Comparison of ENCODE assay signal across 17 cellular contexts in genomic region chr7:131941291-131941690, GRCh38.
A peak's percentile ranks its signal among the peaks of the same experiment; 100 is the strongest.
DNase-seq lines count a peak whose midpoint lies in the region; ATAC-seq and TF ChIP-seq lines count a peak whose summit lies in the region.
"Had no signal": no experiment of that assay in that cellular context is flagged by ENCODE, and none has a peak within 500 bp of the region (broad histone marks: within the 10 kb centered on the region; RNA-seq: fewer than 3 reads in every experiment).

No MANE protein-coding gene starts in this region.

- no peak for TF ChIP-seq CTCF in osteocyte (IDR thresholded peaks at IDR 0.05)
- TF ChIP-seq CTCF in body of pancreas (IDR thresholded peaks at IDR 0.05): no peak

- no peak overlapping the region for H3K9ac ChIP-seq in Karpas-422 (ENCODE audit: low read length)
- H3K9ac ChIP-seq: BLaER1 treated with 17β-estradiol and CSF1 and Interleukin-3, amounts not matched to agents 10 nM and 100 nM had no signal

- H3K9me3 Mint-ChIP-seq in osteocyte (ENCODE audit: unreplicated experiment): peaks cover 7% of the 10 kb centered on the region
- H3K9me3 Mint-ChIP-seq: CD8-positive, alpha-beta T cell had no signal

- WGBS in body of pancreas, 2 donors: 13 to 45% methylated on average over 1 of the region's 1 CpG

- peaks cover 7% of the 10 kb centered on the region for H3K4me1 Mint-ChIP-seq in osteocyte (ENCODE audit: unreplicated experiment)
- H3K4me1 Mint-ChIP-seq: B cell had no signal

- H3K9me3 ChIP-seq in Karpas-422 (ENCODE audit: low read length): no peaks in the 10 kb centered on the region
- H3K9me3 ChIP-seq in body of pancreas: no peaks in the 10 kb centered on the region
- H3K9me3 ChIP-seq: Caco-2 had no signal

- H2AFZ ChIP-seq in Karpas-422 (ENCODE audit: low read length): no peak overlapping the region

- no peak overlapping the region for H3K27ac Mint-ChIP-seq in osteocyte (ENCODE audit: unreplicated experiment)
- H3K27ac Mint-ChIP-seq: B cell; CD4-positive, alpha-beta T cell; CD8-positive, alpha-beta T cell had no signal

- no peak overlapping the region for H3K4me2 ChIP-seq in Karpas-422 (ENCODE audit: low read depth, low read length, poor library complexity, severe bottlenecking)
- H3K4me2 ChIP-seq: A549; BLaER1 treated with 17β-estradiol and CSF1 and Interleukin-3, amounts not matched to agents 10 nM and 100 nM had no signal

- H3K4me1 ChIP-seq in Karpas-422 (ENCODE audit: low read length) (no peaks in the 10 kb centered on the region), body of pancreas (peaks cover 8% of the 10 kb centered on the region)

- H3K27ac ChIP-seq in Karpas-422 (ENCODE audit: low read length) (no peak overlapping the region), body of pancreas (no peak overlapping the region)
- H3K27ac ChIP-seq: 22Rv1; A549; BLaER1 treated with 17β-estradiol and CSF1 and Interleukin-3, amounts not matched to agents 10 nM and 100 nM; C4-2B had no signal

- H3K36me3 ChIP-seq in Karpas-422 (ENCODE audit: insufficient read depth, low read length) (no peaks in the 10 kb centered on the region), body of pancreas (replicated peaks in 1 of 2; ENCODE audit: insufficient read depth in 1 of 2, low read depth in 2 of 2) (no peaks in the 10 kb centered on the region)
- H3K36me3 ChIP-seq: BLaER1 treated with 17β-estradiol and CSF1 and Interleukin-3, amounts not matched to agents 10 nM and 100 nM had no signal

- H3K4me3 ChIP-seq in Karpas-422 (ENCODE audit: low read length) (no peak overlapping the region), body of pancreas (no peak overlapping the region)
- H3K4me3 ChIP-seq: A549; BLaER1 treated with 17β-estradiol and CSF1 and Interleukin-3, amounts not matched to agents 10 nM and 100 nM had no signal

- no peaks in the 10 kb centered on the region for H3K36me3 Mint-ChIP-seq in osteocyte (ENCODE audit: unreplicated experiment)
- H3K36me3 Mint-ChIP-seq: CD8-positive, alpha-beta T cell had no signal

- H3K4me3 Mint-ChIP-seq in osteocyte (ENCODE audit: unreplicated experiment): no peak overlapping the region
- H3K4me3 Mint-ChIP-seq: B cell; CD4-positive, alpha-beta T cell; CD8-positive, alpha-beta T cell had no signal

- H3K9me2 ChIP-seq in Karpas-422 (replicated peaks; ENCODE audit: insufficient read depth, low read length): no peaks in the 10 kb centered on the region

- TF ChIP-seq POLR2A in body of pancreas (IDR thresholded peaks at IDR 0.05): no peak

- DNase-seq in Karpas-422 (peak; percentile 2), islet precursor cell (peak; percentile 27), osteocyte (ENCODE audit: extremely low spot score, unreplicated experiment) (peak; percentile 65), body of pancreas (no peak)
- DNase-seq in stimulated activated naive CD8-positive, alpha-beta T cell treated with anti-CD3 and anti-CD28 coated beads, Interleukin-15, Interleukin-2, amounts not matched to agents 100 U/mL and 50 U/mL, for 24 hours: no peak
- DNase-seq: AML-193; Caco-2; Calu3; CD4-positive, alpha-beta T cell; CD8-positive, alpha-beta T cell; DMS79 treated with DMSO at 0.1 percent for 48 hours; GF-D8 had no signal

- no peaks in the 10 kb centered on the region for H3K79me2 ChIP-seq in Karpas-422 (ENCODE audit: low read length)

- peaks cover 9% of the 10 kb centered on the region for H3K27me3 Mint-ChIP-seq in osteocyte (ENCODE audit: unreplicated experiment)

- intact Hi-C loops in body of pancreas (cut with DNase I): no loop called here

- ATAC-seq in stimulated activated naive CD8-positive, alpha-beta T cell treated with anti-CD3 and anti-CD28 coated beads, Interleukin-15, Interleukin-2, amounts not matched to agents 100 U/mL and 50 U/mL, for 24 hours: no peak
- no peak for ATAC-seq in body of pancreas
- ATAC-seq: A549; CD8-positive, alpha-beta T cell had no signal

- H3K27me3 ChIP-seq in Karpas-422 (ENCODE audit: low read length): no peaks in the 10 kb centered on the region; the same call in 1 of the 2 replicates
- peaks cover 0 to 10% of the 10 kb centered on the region in 2 donors for H3K27me3 ChIP-seq in body of pancreas

- no peaks in the 10 kb centered on the region for H4K20me1 ChIP-seq in Karpas-422 (ENCODE audit: insufficient read depth, low read depth, low read length)
- H4K20me1 ChIP-seq: BLaER1 treated with 17β-estradiol and CSF1 and Interleukin-3, amounts not matched to agents 10 nM and 100 nM had no signal

Comparison
In these comparisons a context has a peak if more than half of its experiments do, and no peak if none do; other contexts are left out.
1. DNase-seq: peak in Karpas-422 (single experiment), islet precursor cell (single experiment) and osteocyte (single experiment); none in stimulated activated naive CD8-positive, alpha-beta T cell treated with anti-CD3 and anti-CD28 coated beads, Interleukin-15, Interleukin-2, amounts not matched to agents 100 U/mL and 50 U/mL, for 24 hours (single experiment) and body of pancreas (0 of 4).